Comparison of ENCODE assay signal across 8 cellular contexts in genomic region chr20:25623225-25623735, GRCh38. TPM values are rescaled to one million over a fixed set of nuclear protein-coding genes. Genes with fewer than 3 reads are reported as not detected.
A peak's percentile ranks its signal among the peaks of the same experiment; 100 is the strongest.
DNase-seq lines count a peak whose midpoint lies in the region; ATAC-seq and TF ChIP-seq lines count a peak whose summit lies in the region.

No MANE protein-coding gene starts in this region.

- peak overlapping the region; percentile 84 for H3K4me3 ChIP-seq in BLaER1

- ATAC-seq in GM19025 (IDR thresholded peaks at IDR 0.05; ENCODE audit: low read depth, unreplicated experiment) (peak; percentile 1), HG03175 (IDR thresholded peaks at IDR 0.05; ENCODE audit: unreplicated experiment) (peak; percentile 16)

- peak overlapping the region; percentile 73 for H3K27ac Mint-ChIP-seq in MCF 10A (ENCODE audit: low read depth, unreplicated experiment)

- H4K20me1 ChIP-seq in BLaER1, result peaks cover 3% of the 10 kb centered on the region; the same call in 1 of the 2 replicates

- peaks cover 7% of the 10 kb centered on the region for H3K36me3 Mint-ChIP-seq in MCF 10A (ENCODE audit: insufficient read depth, unreplicated experiment)

- no peaks in the 10 kb centered on the region for H3K27me3 Mint-ChIP-seq in MCF 10A (ENCODE audit: insufficient read depth, unreplicated experiment)

- H3K4me1 ChIP-seq in BLaER1, result peaks cover 22% of the 10 kb centered on the region

- H3K9me3 Mint-ChIP-seq in MCF 10A (ENCODE audit: unreplicated experiment), result no peaks in the 10 kb centered on the region

- no peak for TF ChIP-seq CTCF in MCF 10A (IDR thresholded peaks at IDR 0.05; ENCODE audit: unreplicated experiment)

- peaks cover 22% of the 10 kb centered on the region for H3K36me3 ChIP-seq in BLaER1

- no TSS peak for BruUV-seq in MCF 10A (replicated peaks; lab: Mats Ljungman, UMichigan)

- peak overlapping the region; percentile 96 for H3K9ac ChIP-seq in BLaER1

- H3K27me3 ChIP-seq in BLaER1, result no peaks in the 10 kb centered on the region

- DNase-seq in SK-N-DZ (ENCODE audit: low spot score), result peak; percentile 54
- peak; percentile 32 for DNase-seq in MCF 10A (ENCODE audit: unreplicated experiment)
- peak; percentile 36 for DNase-seq in iris pigment epithelial cell (ENCODE audit: low read depth)
- peak; percentile 13 to 23 (median 13) for DNase-seq in stimulated activated CD4-positive, alpha-beta T cell treated with anti-CD3 and anti-CD28 coated beads, Interleukin-12 subunit alpha, Interleukin-12 subunit beta, amount 100 ng/mL, for 48 hours (ENCODE audit: low read depth in 2 of 3, low spot score in 1 of 3)
- DNase-seq in SKM-1 (lab: John Stamatoyannopoulos, UW; ENCODE audit: unreplicated experiment), result no peak

- H3K9me3 ChIP-seq in BLaER1, result peaks cover 17% of the 10 kb centered on the region

- intact Hi-C loops in MCF 10A (cut with micrococcal nuclease), result loop anchor here (2.0 kb wide), 1 partner anchor 48 kb away; no protein-coding TSS in a partner anchor

- peak overlapping the region; percentile 85 for H3K4me2 ChIP-seq in BLaER1

- POLR2A ChIA-PET in MCF 10A (lab: Yijun Ruan, JAX), result interaction anchor here (0.7 to 2.7 kb wide), 12 partner anchors 9 to 632 kb away, joined by 3 to 14 read pairs (median 4); partner anchors contain the start of gene GINS1

- CTCF ChIA-PET in MCF 10A (lab: Yijun Ruan, JAX), result interaction anchor here (0.9 to 1.2 kb wide), 4 partner anchors 14 to 197 kb away, joined by 3 to 6 read pairs (median 5); no protein-coding TSS in a partner anchor

- H3K4me3 Mint-ChIP-seq in MCF 10A (ENCODE audit: unreplicated experiment), result peak overlapping the region; percentile 78

- H3K4me1 Mint-ChIP-seq in MCF 10A (ENCODE audit: insufficient read depth, unreplicated experiment), result peaks cover 20% of the 10 kb centered on the region

- peak overlapping the region; percentile 97 for H3K27ac ChIP-seq in BLaER1

RNA-seq across cellular contexts. Expression of gene NANP, which starts 0.5 kb away (rescaled TPM):
- polyA plus RNA-seq in SK-N-DZ (2014; cell fraction: cytosol; rRNA removed), result 11.9 and 12.9 TPM in 2 replicates
- 6.5 and 7.7 TPM in 2 replicates for polyA plus RNA-seq in SK-N-DZ (2014; cell fraction: nucleus; rRNA removed)
- 5.2 and 5.7 TPM in 2 replicates for total RNA-seq in MCF 10A (2022)

RNA-seq across cellular contexts. Expression of gene NINL, which starts 37.9 kb away (rescaled TPM):
- polyA plus RNA-seq in SK-N-DZ (2014; cell fraction: cytosol; rRNA removed), result 46.9 and 49.1 TPM in 2 replicates
- polyA plus RNA-seq in SK-N-DZ (2014; cell fraction: nucleus; rRNA removed), result 137 TPM in 2 replicates
- 1.2 and 1.3 TPM in 2 replicates for total RNA-seq in MCF 10A (2022)
